Comparison of ENCODE assay signal across 8 cellular contexts in genomic region chrX:154370300-154370881, GRCh38. TPM values are rescaled to one million over a fixed set of nuclear protein-coding genes. Genes with fewer than 3 reads are reported as not detected.
DNase-seq lines count a peak whose midpoint lies in the region; ATAC-seq and TF ChIP-seq lines count a peak whose summit lies in the region.

No MANE protein-coding gene starts in this region.

- H3K36me3 ChIP-seq in ascending aorta, result peaks cover 46 to 74% of the 10 kb centered on the region in 2 donors
- H3K36me3 ChIP-seq in kidney epithelial cell (ENCODE audit: control insufficient read depth, insufficient read depth, low read length), result peaks cover 2% of the 10 kb centered on the region
- no peaks in the 10 kb centered on the region for H3K36me3 ChIP-seq in testis (ENCODE audit: low read depth, missing control alignments)

- H3K4me1 ChIP-seq in ascending aorta, result peaks cover 7 to 12% of the 10 kb centered on the region in 2 donors
- peaks cover 5% of the 10 kb centered on the region for H3K4me1 ChIP-seq in testis

- TF ChIP-seq CTCF in ascending aorta (IDR thresholded peaks at IDR 0.05) (no peak), kidney epithelial cell (IDR thresholded peaks at IDR 0.05; ENCODE audit: insufficient read depth, low read length, poor library complexity, severe bottlenecking) (no peak), testis (IDR thresholded peaks at IDR 0.05) (no peak)

- peak; percentile 26 for DNase-seq in stimulated activated CD4-positive, alpha-beta T cell treated with anti-CD3 and anti-CD28 coated beads, Interleukin-12 subunit alpha, Interleukin-12 subunit beta, amount 100 ng/mL, for 4 hours
- no peak for DNase-seq in stimulated activated CD4-positive, alpha-beta T cell treated with anti-CD3 and anti-CD28 coated beads, Interleukin-2, amount 100 ng/mL, for 24 hours
- DNase-seq in ascending aorta (ENCODE audit: low spot score in 2 of 2), result no peak
- no peak for DNase-seq in kidney epithelial cell (ENCODE audit: low read depth)
- DNase-seq in testis, result no peak
- no peak for DNase-seq in mesenteric fat pad (ENCODE audit: low spot score)

- H3K27me3 ChIP-seq in ascending aorta (no peaks in the 10 kb centered on the region), kidney epithelial cell (ENCODE audit: control insufficient read depth, insufficient read depth, low read length) (no peaks in the 10 kb centered on the region), testis (no peaks in the 10 kb centered on the region)

- WGBS in testis, 2 donors, result 0% methylated on average over 1 of the region's 52 CpGs; no CpG with 5 or more reads in 1 of the 2 donors

- no peaks in the 10 kb centered on the region for H3K9me3 ChIP-seq in ascending aorta
- H3K9me3 ChIP-seq in testis, result no peaks in the 10 kb centered on the region

- H3K27ac ChIP-seq in ascending aorta, result peak overlapping the region; percentile 82 to 94
- H3K27ac ChIP-seq in testis, result peak overlapping the region; percentile 88 to 89

- intact Hi-C loops in ascending aorta (cut with DNase I), result loop anchor here (10.0 kb wide), 1 partner anchor 896 kb away; the partner anchor contains the start of gene HAUS7
- intact Hi-C loops in testis (cut with DNase I; ENCODE audit: low total_unique reads), result no loop called here

- no peak for TF ChIP-seq POLR2A in testis (IDR thresholded peaks at IDR 0.05)

- H3K4me3 ChIP-seq in ascending aorta (peak overlapping the region; percentile 64 to 91), kidney epithelial cell (ENCODE audit: low read depth, low read length) (peak overlapping the region; percentile 95), testis (peak overlapping the region; percentile 58 to 77)

- ATAC-seq in HG03196 (IDR thresholded peaks at IDR 0.05; ENCODE audit: unreplicated experiment), result no peak
- ATAC-seq in GM19351 (IDR thresholded peaks at IDR 0.05; ENCODE audit: unreplicated experiment), result no peak

RNA-seq across cellular contexts. Expression of gene FLNA, which starts 4.0 kb away (rescaled TPM):
- total RNA-seq in ascending aorta (6,152 TPM), kidney epithelial cell (2,357 and 2,761 TPM in 2 replicates), testis (100 to 1,000 TPM; 400 to 532 TPM), mesenteric fat pad (1,133 TPM)
- 474 TPM for polyA plus RNA-seq in testis (ENCODE audit: insufficient read depth, low read depth, low replicate concordance)

RNA-seq across cellular contexts. Expression of gene EMD, which starts 8.7 kb away (rescaled TPM):
- total RNA-seq in ascending aorta (86.3 TPM), kidney epithelial cell (56.2 and 60.5 TPM in 2 replicates), testis (10 to 100 TPM; 65.6 to 69.6 TPM), mesenteric fat pad (57.4 TPM)
- 74.2 TPM for polyA plus RNA-seq in testis (ENCODE audit: insufficient read depth, low read depth, low replicate concordance)

RNA-seq across cellular contexts. Expression of gene RPL10, which starts 27.8 kb away (rescaled TPM):
- total RNA-seq in ascending aorta (4,298 TPM), kidney epithelial cell (8,307 and 11,298 TPM in 2 replicates), testis (1,000 to 10,000 TPM in 1 of 2 donors, 100 to 1,000 TPM in 1; 925 to 1,913 TPM), mesenteric fat pad (2,424 TPM)
- 1,423 TPM for polyA plus RNA-seq in testis (ENCODE audit: insufficient read depth, low read depth, low replicate concordance)

RNA-seq across cellular contexts. Expression of gene DNASE1L1, which starts 38.7 kb away (rescaled TPM):
- 52.5 TPM for total RNA-seq in ascending aorta
- 15.5 and 16.6 TPM in 2 replicates for total RNA-seq in kidney epithelial cell
- 10 to 100 TPM; 36.5 to 42.2 TPM for total RNA-seq in testis
- polyA plus RNA-seq in testis (ENCODE audit: insufficient read depth, low read depth, low replicate concordance), result 18.5 TPM
- 18.9 TPM for total RNA-seq in mesenteric fat pad

RNA-seq across cellular contexts. Expression of gene TAFAZZIN, which starts 40.9 kb away (rescaled TPM):
- total RNA-seq in ascending aorta (33.4 TPM), kidney epithelial cell (55.2 and 62.0 TPM in 2 replicates), testis (10 to 100 TPM; 32.1 to 48.7 TPM), mesenteric fat pad (32.4 TPM)
- 11.8 TPM for polyA plus RNA-seq in testis (ENCODE audit: insufficient read depth, low read depth, low replicate concordance)
